In the genomic region with DNA sequence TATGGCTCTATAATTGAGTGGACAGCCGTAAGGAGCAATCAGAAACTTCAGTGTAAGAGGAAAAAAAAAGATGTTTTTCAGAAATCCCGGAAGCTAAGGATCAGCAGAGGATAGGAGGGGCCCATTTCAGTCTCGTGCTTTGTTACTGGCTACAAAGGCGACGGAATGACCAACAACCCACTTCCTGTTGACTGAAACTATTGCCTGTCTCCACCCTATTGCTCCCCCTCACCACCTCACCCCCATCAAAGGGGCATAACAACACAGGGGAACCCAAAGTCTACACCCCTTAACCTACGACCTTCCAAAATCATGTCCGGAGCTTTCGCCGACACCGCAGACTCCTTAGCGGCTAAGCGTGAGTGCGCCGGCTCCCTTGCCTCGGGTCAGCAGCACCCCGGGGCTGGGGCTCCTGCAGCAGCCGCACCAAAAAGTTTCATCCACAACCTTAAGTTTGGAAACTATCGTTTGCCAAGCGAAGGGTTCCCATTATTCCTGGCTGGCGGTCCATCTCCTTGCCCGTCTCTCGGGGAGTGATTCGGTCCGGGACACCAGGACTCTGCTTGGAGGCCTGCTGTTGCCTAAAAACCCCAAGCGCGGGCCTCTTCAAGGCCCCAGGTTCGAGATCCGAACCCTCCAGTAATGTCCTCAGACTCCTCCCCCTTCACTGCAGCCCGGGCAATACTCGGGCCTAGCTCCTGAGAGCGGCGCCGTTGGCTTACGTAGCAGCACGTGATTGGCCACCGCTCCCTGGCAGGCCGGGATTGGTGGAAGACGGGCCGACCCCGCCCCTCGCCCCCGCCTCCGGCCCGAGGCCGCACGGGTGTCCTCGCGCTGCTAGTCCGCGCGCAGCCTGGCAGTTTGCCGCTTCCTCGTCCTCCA, we compare ENCODE assay signal across 8 cellular contexts.
DNase-seq lines count a peak whose midpoint lies in the region; ATAC-seq lines count a peak whose summit lies in the region.

A gene (plus strand): TSS at position 840 of the 882 bp plus-strand sequence. CDS start 53 bp downstream, outside the sequence.

- peak; percentile 98 for DNase-seq in NCI-H748 (lab: John Stamatoyannopoulos, UW; ENCODE audit: unreplicated experiment)
- DNase-seq in activated CD4-positive, alpha-beta T cell treated with anti-CD3 and anti-CD28 coated beads, Interleukin-2, amount 50 U/mL, for 1 hour: peak; percentile 97
- peak; percentile 97 for DNase-seq in dedifferentiated amniotic fluid mesenchymal stem cell (ENCODE audit: extremely low spot score)
- peak; percentile 99 for DNase-seq in left kidney (ENCODE audit: low read depth, low spot score)
- peak; percentile 99 for DNase-seq in stimulated activated CD4-positive, alpha-beta T cell treated with anti-CD3 and anti-CD28 coated beads, Interleukin-2, amount 100 ng/mL, for 24 hours

- no peaks in the 10 kb centered on the region for H3K27me3 ChIP-seq in BLaER1 treated with 17β-estradiol and CSF1 and Interleukin-3, amounts not matched to agents 10 nM and 100 nM

- ATAC-seq in GM19351 (IDR thresholded peaks at IDR 0.05; ENCODE audit: unreplicated experiment): peak; percentile 68
- ATAC-seq in HG03521 (IDR thresholded peaks at IDR 0.05; ENCODE audit: unreplicated experiment): peak; percentile 77

- H3K4me2 ChIP-seq in BLaER1 treated with 17β-estradiol and CSF1 and Interleukin-3, amounts not matched to agents 10 nM and 100 nM: peak within 1 kb of the TSS; percentile 91 to 99 (median 93)

- H3K4me1 ChIP-seq in BLaER1 treated with 17β-estradiol and CSF1 and Interleukin-3, amounts not matched to agents 10 nM and 100 nM: peaks cover 48 to 62% (median 56%) of the 10 kb centered on the region in 10 experiments

- peak within 1 kb of the TSS; percentile 95 to 100 (median 99) for H3K27ac ChIP-seq in BLaER1 treated with 17β-estradiol and CSF1 and Interleukin-3, amounts not matched to agents 10 nM and 100 nM

- H3K9me3 ChIP-seq in BLaER1 treated with 17β-estradiol and CSF1 and Interleukin-3, amounts not matched to agents 10 nM and 100 nM (replicated peaks in 1 of 11): no peaks in the 10 kb centered on the region

- peak within 1 kb of the TSS; percentile 78 to 98 (median 94) for H3K4me3 ChIP-seq in BLaER1 treated with 17β-estradiol and CSF1 and Interleukin-3, amounts not matched to agents 10 nM and 100 nM

- peaks cover 8 to 22% (median 13%) of the 10 kb centered on the region in 11 experiments; a peak in 19 of 22 replicates for H3K36me3 ChIP-seq in BLaER1 treated with 17β-estradiol and CSF1 and Interleukin-3, amounts not matched to agents 10 nM and 100 nM

- peaks cover 35 to 45% (median 41%) of the 10 kb centered on the region in 11 experiments for H4K20me1 ChIP-seq in BLaER1 treated with 17β-estradiol and CSF1 and Interleukin-3, amounts not matched to agents 10 nM and 100 nM

- peak within 1 kb of the TSS; percentile 93 to 100 (median 98) for H3K9ac ChIP-seq in BLaER1 treated with 17β-estradiol and CSF1 and Interleukin-3, amounts not matched to agents 10 nM and 100 nM

Comparison
In these comparisons a context has a peak if more than half of its experiments do, and no peak if none do; other contexts are left out.
1. Peak in every context shown above with its lines: DNase-seq, ATAC-seq, H3K4me3 ChIP-seq and H3K27ac ChIP-seq.